Comparison of ENCODE assay signal across 8 cellular contexts in genomic region chr6:17584241-17584803, GRCh38. TPM values are rescaled to one million over a fixed set of nuclear protein-coding genes. Genes with fewer than 3 reads are reported as not detected.
DNase-seq lines count a peak whose midpoint lies in the region; TF ChIP-seq lines count a peak whose summit lies in the region.

No MANE protein-coding gene starts in this region.

- 3 to 4% methylated on average over 7 of the region's 7 CpGs for WGBS in GM23248 (ENCODE audit: low coverage in 1 of 2, low lambda C conversion rate in 2 of 2, missing lambda C conversion rate in 2 of 2), 2 experiments

- no peaks in the 10 kb centered on the region for H3K27me3 ChIP-seq in GM23248 (replicated peaks; ENCODE audit: insufficient read depth)
- no peaks in the 10 kb centered on the region for H3K27me3 ChIP-seq in muscle layer of duodenum (ENCODE audit: low read depth, low read length)

- no peaks in the 10 kb centered on the region for H3K36me3 ChIP-seq in GM23248 (ENCODE audit: low read depth)
- no peaks in the 10 kb centered on the region for H3K36me3 ChIP-seq in SK-N-MC (ENCODE audit: insufficient read depth, low read length)
- H3K36me3 ChIP-seq in muscle layer of duodenum (ENCODE audit: control insufficient read depth in 1 of 2, insufficient read depth in 2 of 2, low read length in 2 of 2) = no peaks in the 10 kb centered on the region

- no peaks in the 10 kb centered on the region for H4K20me1 ChIP-seq in GM23248 (ENCODE audit: insufficient read depth)

- no peaks in the 10 kb centered on the region for H3K79me2 ChIP-seq in GM23248 (ENCODE audit: insufficient read depth)

- H3K27ac ChIP-seq in GM23248 (peak overlapping the region; percentile 72), SK-N-MC (no peak overlapping the region), muscle layer of duodenum (ENCODE audit: low read length) (peak overlapping the region; percentile 41)

- peak overlapping the region; percentile 49 for H3K9ac ChIP-seq in GM23248
- H3K9ac ChIP-seq in SK-N-MC (ENCODE audit: insufficient read length) = no peak overlapping the region

- in situ Hi-C loops in GM23248 (cut with MboI) = loop anchor here (5.0 kb wide), 1 partner anchor 422 kb away; no protein-coding TSS in a partner anchor

- H2AFZ ChIP-seq in GM23248 = peak overlapping the region; percentile 73

- H3K4me3 ChIP-seq in GM23248 = peak overlapping the region; percentile 52
- H3K4me3 ChIP-seq in SK-N-MC = peak overlapping the region; percentile 12; the same call in 1 of the 2 replicates
- no peak overlapping the region for H3K4me3 ChIP-seq in muscle layer of duodenum (ENCODE audit: low read depth in 1 of 2, low read length in 2 of 2)

- no peaks in the 10 kb centered on the region for H3K9me2 ChIP-seq in GM23248 (ENCODE audit: insufficient read depth)

- no peak for TF ChIP-seq POLR2A in erythroblast (IDR thresholded peaks at IDR 0.05; ENCODE audit: low read length)

- H3K9me3 ChIP-seq in GM23248 (ENCODE audit: low read depth) = no peaks in the 10 kb centered on the region
- no peaks in the 10 kb centered on the region for H3K9me3 ChIP-seq in SK-N-MC (ENCODE audit: low read depth, low read length)
- H3K9me3 ChIP-seq in muscle layer of duodenum (ENCODE audit: control insufficient read depth in 1 of 2, low read length in 2 of 2) = no peaks in the 10 kb centered on the region

- peak overlapping the region; percentile 85 for H3K4me2 ChIP-seq in GM23248 (ENCODE audit: unreplicated experiment)

- DNase-seq in EL = peak; percentile 85
- peak; percentile 89 for DNase-seq in GM23248
- peak; percentile 48 for DNase-seq in NCI-H1105 (lab: John Stamatoyannopoulos, UW)
- DNase-seq in SK-N-MC (ENCODE audit: low read depth, low spot score) = peak; percentile 74
- DNase-seq in erythroblast (lab: John Stamatoyannopoulos, UW) = peak; percentile 52 to 62
- DNase-seq in NK-92 treated with Interleukin-12 subunit alpha and Interleukin-12 subunit beta, amount 100 ng/mL, for 24 hours (lab: John Stamatoyannopoulos, UW) = no peak
- no peak for DNase-seq in activated CD4-positive, alpha-beta T cell treated with anti-CD3 and anti-CD28 coated beads, Interleukin-2, amount 50 U/mL, for 48 hours

- H3K4me1 ChIP-seq in GM23248 (ENCODE audit: insufficient read depth) = peaks cover 12% of the 10 kb centered on the region
- H3K4me1 ChIP-seq in muscle layer of duodenum (ENCODE audit: control insufficient read depth in 1 of 2, insufficient read depth in 2 of 2, low read length in 2 of 2) = peaks cover 0 to 11% of the 10 kb centered on the region in 2 donors

- peaks cover 19% of the 10 kb centered on the region for H3F3A ChIP-seq in GM23248 (ENCODE audit: insufficient read depth)

RNA-seq across cellular contexts. Expression of gene FAM8A1, which starts 15.8 kb away (rescaled TPM):
- total RNA-seq in GM23248 (2014; rRNA removed; shearing (Covaris generic)) = 25.4 and 28.4 TPM in 2 replicates
- 14.7 and 15.0 TPM in 2 replicates for polyA plus RNA-seq in GM23248 (2016; fragmentation: Nextera tagmentation; extraction: Ambion mirVana)

Comparison
In these comparisons a context has a peak if more than half of its experiments do, and no peak if none do; other contexts are left out.
1. DNase-seq: peak in EL (single experiment), GM23248 (single experiment), NCI-H1105 (single experiment), SK-N-MC (single experiment) and erythroblast (2 of 2); none in NK-92 treated with Interleukin-12 subunit alpha and Interleukin-12 subunit beta, amount 100 ng/mL, for 24 hours (single experiment) and activated CD4-positive, alpha-beta T cell treated with anti-CD3 and anti-CD28 coated beads, Interleukin-2, amount 50 U/mL, for 48 hours (0 of 2).
2. H3K4me3 ChIP-seq: peak in GM23248 (single experiment) and SK-N-MC (single experiment); none in muscle layer of duodenum (0 of 2).